1 cellular context compared by ENCODE assay signal in genomic region chr2:42342061-42342794, GRCh38.
TF ChIP-seq lines count a peak whose summit lies in the region.

No MANE protein-coding gene starts in this region.

TF ChIP-seq in K562, 482 proteins besides CTCF, POLR2A, EP300 and RAD21 (continued from another document):
- no peak for TF ChIP-seq ZBTB12 (CRISPR knock-in tag; IDR thresholded peaks at IDR 0.05)
- TF ChIP-seq NR4A1 (CRISPR knock-in tag; IDR thresholded peaks at IDR 0.05), result no peak
- TF ChIP-seq NR4A1 (tag; IDR thresholded peaks at IDR 0.05), result no peak
- no peak for TF ChIP-seq KLF10 (CRISPR knock-in tag; IDR thresholded peaks at IDR 0.05)
- TF ChIP-seq CREB5 (CRISPR knock-in tag; IDR thresholded peaks at IDR 0.05), result no peak
- peak; percentile 54; the same call in 1 of the 2 replicates for TF ChIP-seq BACH1 (tag; IDR thresholded peaks at IDR 0.05)
- no peak for TF ChIP-seq FOXP1 (CRISPR knock-in tag; IDR thresholded peaks at IDR 0.05)
- no peak for TF ChIP-seq ZNF57 (CRISPR knock-in tag; IDR thresholded peaks at IDR 0.05)
- no peak for TF ChIP-seq TBL1XR1 (IDR thresholded peaks at IDR 0.05; ENCODE audit: low read length in 2 of 2)
- 0 out of 2 replicates have a peak, but pooled peaks have one; percentile 39 for TF ChIP-seq ZNF175 (CRISPR knock-in tag; IDR thresholded peaks at IDR 0.05; ENCODE audit: low read depth)
- no peak for TF ChIP-seq ZNF277 (CRISPR knock-in tag; IDR thresholded peaks at IDR 0.05; ENCODE audit: borderline replicate concordance)
- TF ChIP-seq ZBTB26 (CRISPR knock-in tag; IDR thresholded peaks at IDR 0.05), result no peak
- TF ChIP-seq ZBTB5 (IDR thresholded peaks at IDR 0.05), result no peak
- TF ChIP-seq SIRT6 (IDR thresholded peaks at IDR 0.05; ENCODE audit: low read depth, low read length), result no peak
- no peak for TF ChIP-seq ATF4 (CRISPR knock-in tag; IDR thresholded peaks at IDR 0.05)
- 0 out of 2 replicates have a peak, but pooled peaks have one; percentile 44 for TF ChIP-seq ZNF644 (tag; IDR thresholded peaks at IDR 0.05; ENCODE audit: low read depth)
- peak; percentile 66; the same call in 1 of the 2 replicates for TF ChIP-seq JUND (IDR thresholded peaks at IDR 0.05; ENCODE audit: borderline replicate concordance, low read depth, low read length)
- peak; percentile 40; the same call in 1 of the 3 replicates for TF ChIP-seq JUND (tag; IDR thresholded peaks at IDR 0.05; ENCODE audit: borderline replicate concordance, low read depth, low read length)
- TF ChIP-seq ZNF778 (CRISPR knock-in tag; IDR thresholded peaks at IDR 0.05), result no peak
- TF ChIP-seq ZNF217 (CRISPR knock-in tag; IDR thresholded peaks at IDR 0.05), result no peak
- peak; percentile 91 for TF ChIP-seq FOSL1 (tag; conservative IDR thresholded peaks at IDR 0.05)
- peak; percentile 62 for TF ChIP-seq L3MBTL2 (IDR thresholded peaks at IDR 0.05)
- no peak for TF ChIP-seq ZBTB40 (IDR thresholded peaks at IDR 0.05)
- no peak for TF ChIP-seq ZBTB40 (CRISPR knock-in tag; IDR thresholded peaks at IDR 0.05)
- no peak for TF ChIP-seq BCL6 (CRISPR knock-in tag; IDR thresholded peaks at IDR 0.05)
- TF ChIP-seq RAD51 (IDR thresholded peaks at IDR 0.05; ENCODE audit: borderline replicate concordance, low read depth), result no peak
- 0 out of 2 replicates have a peak, but pooled peaks have one; percentile 7 for TF ChIP-seq C11orf30 (IDR thresholded peaks at IDR 0.05; ENCODE audit: low read depth)
- TF ChIP-seq ZKSCAN8 (CRISPR knock-in tag; IDR thresholded peaks at IDR 0.05), result no peak
- TF ChIP-seq PHF8 (IDR thresholded peaks at IDR 0.05; ENCODE audit: borderline replicate concordance, low read length), result no peak
- TF ChIP-seq CEBPB (tag; IDR thresholded peaks at IDR 0.05), result no peak
- no peak for TF ChIP-seq ZNF589 (CRISPR knock-in tag; IDR thresholded peaks at IDR 0.05; ENCODE audit: low read depth)
- no peak for TF ChIP-seq NR2C2 (CRISPR knock-in tag; IDR thresholded peaks at IDR 0.05)
- TF ChIP-seq NR2C2 (tag; IDR thresholded peaks at IDR 0.05), result peak; percentile 40; the same call in 1 of the 2 replicates
- no peak for TF ChIP-seq SMARCE1 (IDR thresholded peaks at IDR 0.05)
- no peak for TF ChIP-seq ZNF639 (CRISPR knock-in tag; conservative IDR thresholded peaks at IDR 0.05 in 1 of 2, IDR thresholded peaks at IDR 0.05 in 1 of 2)
- no peak for TF ChIP-seq HLTF (IDR thresholded peaks at IDR 0.05)
- TF ChIP-seq ETV6 (IDR thresholded peaks at IDR 0.05; ENCODE audit: borderline replicate concordance in 1 of 2, low read depth in 2 of 2, low read length in 1 of 2), result no peak
- no peak for TF ChIP-seq ETV6 (CRISPR knock-in tag; IDR thresholded peaks at IDR 0.05; ENCODE audit: borderline replicate concordance)
- no peak for TF ChIP-seq CTCFL (IDR thresholded peaks at IDR 0.05; ENCODE audit: borderline replicate concordance, insufficient read depth, low read depth, low read length, poor library complexity, severe bottlenecking)
- TF ChIP-seq ATF3 (IDR thresholded peaks at IDR 0.05), result peak; percentile 60
- no peak for TF ChIP-seq ATF3 (CRISPR knock-in tag; conservative IDR thresholded peaks at IDR 0.05)
TF ChIP-seq in K562: peak in this region for 14.
